1 cellular context compared by ENCODE assay signal in genomic region chr6:82362868-82363267, GRCh38.
TF ChIP-seq lines count a peak whose summit lies in the region.

No MANE protein-coding gene starts in this region.

TF ChIP-seq in GM12878, 131 proteins besides CTCF, POLR2A, EP300 and RAD21 (continued from another document):
- TF ChIP-seq, protein P1, sequence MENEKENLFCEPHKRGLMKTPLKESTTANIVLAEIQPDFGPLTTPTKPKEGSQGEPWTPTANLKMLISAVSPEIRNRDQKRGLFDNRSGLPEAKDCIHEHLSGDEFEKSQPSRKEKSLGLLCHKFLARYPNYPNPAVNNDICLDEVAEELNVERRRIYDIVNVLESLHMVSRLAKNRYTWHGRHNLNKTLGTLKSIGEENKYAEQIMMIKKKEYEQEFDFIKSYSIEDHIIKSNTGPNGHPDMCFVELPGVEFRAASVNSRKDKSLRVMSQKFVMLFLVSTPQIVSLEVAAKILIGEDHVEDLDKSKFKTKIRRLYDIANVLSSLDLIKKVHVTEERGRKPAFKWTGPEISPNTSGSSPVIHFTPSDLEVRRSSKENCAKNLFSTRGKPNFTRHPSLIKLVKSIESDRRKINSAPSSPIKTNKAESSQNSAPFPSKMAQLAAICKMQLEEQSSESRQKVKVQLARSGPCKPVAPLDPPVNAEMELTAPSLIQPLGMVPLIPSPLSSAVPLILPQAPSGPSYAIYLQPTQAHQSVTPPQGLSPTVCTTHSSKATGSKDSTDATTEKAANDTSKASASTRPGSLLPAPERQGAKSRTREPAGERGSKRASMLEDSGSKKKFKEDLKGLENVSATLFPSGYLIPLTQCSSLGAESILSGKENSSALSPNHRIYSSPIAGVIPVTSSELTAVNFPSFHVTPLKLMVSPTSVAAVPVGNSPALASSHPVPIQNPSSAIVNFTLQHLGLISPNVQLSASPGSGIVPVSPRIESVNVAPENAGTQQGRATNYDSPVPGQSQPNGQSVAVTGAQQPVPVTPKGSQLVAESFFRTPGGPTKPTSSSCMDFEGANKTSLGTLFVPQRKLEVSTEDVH (IDR thresholded peaks at IDR 0.05; ENCODE audit: low read depth, partially characterized antibody): no peak
- no peak for TF ChIP-seq PKNOX1 (IDR thresholded peaks at IDR 0.05)
- TF ChIP-seq ZNF274 (IDR thresholded peaks at IDR 0.05; ENCODE audit: insufficient read depth, insufficient read length): no peak
TF ChIP-seq in GM12878: peak in this region for 0.
